Comparison of ENCODE assay signal across 18 cellular contexts in the genomic region with DNA sequence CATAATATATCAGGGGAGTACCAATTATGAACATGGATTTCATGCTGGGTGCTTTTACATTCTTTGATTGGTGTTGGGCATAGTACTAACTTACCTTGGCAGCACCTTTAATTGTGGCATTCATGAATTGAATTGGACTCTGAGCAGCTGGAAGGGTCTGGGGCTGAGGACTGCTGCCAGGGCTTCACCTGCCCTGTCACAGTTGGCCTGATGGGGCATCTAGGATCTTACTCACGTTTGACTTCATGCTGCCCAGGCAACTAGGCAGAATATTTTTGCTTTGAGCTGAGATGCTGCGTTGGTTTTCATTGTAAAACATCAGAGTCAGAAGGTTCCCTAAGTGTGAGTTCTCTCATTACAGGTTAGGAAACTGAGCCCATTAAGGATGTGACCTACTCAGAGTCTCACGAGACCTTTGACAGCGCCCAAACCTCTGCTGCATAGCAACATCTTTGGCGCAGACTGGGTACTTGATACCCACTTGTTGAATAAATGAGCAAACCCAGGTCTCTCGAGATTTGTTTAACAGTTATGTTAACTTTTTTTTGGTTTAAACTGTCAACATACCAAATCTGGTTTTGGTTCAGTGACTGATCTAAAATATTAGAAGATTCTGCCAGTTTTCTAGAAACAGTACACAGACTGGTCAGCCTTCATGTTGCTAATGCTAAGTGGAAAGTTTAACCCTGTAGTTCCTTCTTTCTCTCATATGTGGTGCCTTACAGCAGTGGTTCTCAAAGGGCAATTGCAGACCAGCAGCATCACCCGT.
DNase-seq lines count a peak whose midpoint lies in the region; ATAC-seq, FAIRE-seq and TF ChIP-seq lines count a peak whose summit lies in the region.
"Had no signal": no experiment of that assay in that cellular context is flagged by ENCODE, and none has a peak within 500 bp of the region (broad histone marks: within the 10 kb centered on the region; RNA-seq: fewer than 3 reads in every experiment).

No MANE protein-coding gene starts in this region.

- no peaks in the 10 kb centered on the region for H3K9me3 Mint-ChIP-seq in osteocyte (ENCODE audit: unreplicated experiment)
- H3K9me3 Mint-ChIP-seq: activated CD8-positive, alpha-beta T cell treated with anti-CD3 and anti-CD28 coated beads for 36 hours; activated T-helper 2 cell treated with anti-CD3 and anti-CD28 coated beads, Interferon-gamma antibody, Interleukin-2, Interleukin-4, amounts not matched to agents 10 μg/mL and 5 μg/mL and 100 μg/mL, durations not matched to agents 14 hours and 24 hours and 36 hours; nephron progenitor cell; type B pancreatic cell had no signal

- no peaks in the 10 kb centered on the region for H3K27me3 ChIP-seq in BLaER1 treated with 17β-estradiol and CSF1 and Interleukin-3, amounts not matched to agents 10 nM and 100 nM
- no peaks in the 10 kb centered on the region for H3K27me3 ChIP-seq in endothelial cell of umbilical vein (ENCODE audit: control insufficient read depth in 2 of 2, insufficient read depth in 2 of 2, low read length in 2 of 2)
- H3K27me3 ChIP-seq: hepatocyte had no signal

- TF ChIP-seq CTCF in endothelial cell of umbilical vein (IDR thresholded peaks at IDR 0.05; ENCODE audit: extremely low read depth in 1 of 2, insufficient read depth in 1 of 2, low read depth in 1 of 2, low read length in 2 of 2) (no peak), osteocyte (IDR thresholded peaks at IDR 0.05) (no peak)

- ATAC-seq in GM19351 (IDR thresholded peaks at IDR 0.05; ENCODE audit: unreplicated experiment) (no peak), HG02938 (IDR thresholded peaks at IDR 0.05; ENCODE audit: unreplicated experiment) (no peak)
- ATAC-seq: activated CD8-positive, alpha-beta T cell treated with anti-CD3 and anti-CD28 coated beads for 36 hours; Panc1 had no signal

- H3K36me3 ChIP-seq in BLaER1 treated with 17β-estradiol and CSF1 and Interleukin-3, amounts not matched to agents 10 nM and 100 nM = peaks cover 0 to 84% (median 12%) of the 10 kb centered on the region in 11 experiments; a peak in 12 of 22 replicates
- no peaks in the 10 kb centered on the region for H3K36me3 ChIP-seq in endothelial cell of umbilical vein (ENCODE audit: control insufficient read depth in 2 of 2, extremely low read depth in 1 of 2, insufficient read depth in 2 of 2, low read length in 2 of 2)

- H3K9me1 ChIP-seq in endothelial cell of umbilical vein (replicated peaks; ENCODE audit: control insufficient read depth, extremely low read depth, insufficient read depth, low read length) = no peaks in the 10 kb centered on the region

- no peaks in the 10 kb centered on the region for H3K27me3 Mint-ChIP-seq in osteocyte (ENCODE audit: unreplicated experiment)
- H3K27me3 Mint-ChIP-seq: activated CD8-positive, alpha-beta T cell treated with anti-CD3 and anti-CD28 coated beads for 36 hours; type B pancreatic cell had no signal

- no peaks in the 10 kb centered on the region for H3K79me2 ChIP-seq in endothelial cell of umbilical vein (ENCODE audit: control insufficient read depth, insufficient read depth, low read length)

- FAIRE-seq in GM12891 (lab: Jason Lieb, UNC) (peak; percentile 9), endothelial cell of umbilical vein (lab: Jason Lieb, UNC) (peak; percentile 55)

- CTCF ChIA-PET in endothelial cell of umbilical vein (lab: Charles Lee) = interaction anchor here (1.1 kb wide), 1 partner anchor 8 kb away, joined by 3 read pairs; no protein-coding TSS in a partner anchor

- no peak for DNase-seq in GM12891 (ENCODE audit: insufficient read length, low spot score)
- DNase-seq in endothelial cell of umbilical vein (ENCODE audit: low read depth, low spot score) = no peak
- no peak for DNase-seq in osteocyte (ENCODE audit: extremely low spot score, unreplicated experiment)
- no peak for DNase-seq in NAMALWA (ENCODE audit: low spot score)
- DNase-seq in effector CD4-positive, alpha-beta T cell = no peak
- DNase-seq: activated CD8-positive, alpha-beta T cell treated with anti-CD3 and anti-CD28 coated beads for 36 hours; DMS 273 treated with DMSO at 0.1 percent for 48 hours; H7; NCI-H524 treated with DMSO at 0.1 percent for 48 hours; nephron progenitor cell; stimulated activated CD8-positive, alpha-beta memory T cell treated with anti-CD3 and anti-CD28 coated beads, Interleukin-4, amount 100 ng/mL, for 48 hours had no signal

- POLR2A ChIA-PET in endothelial cell of umbilical vein (lab: Charles Lee) = no interaction called here

- H3K4me1 Mint-ChIP-seq in osteocyte (ENCODE audit: unreplicated experiment) = peaks cover 34% of the 10 kb centered on the region

- no peak overlapping the region for H3K4me3 Mint-ChIP-seq in osteocyte (ENCODE audit: unreplicated experiment)
- H3K4me3 Mint-ChIP-seq: activated CD8-positive, alpha-beta T cell treated with anti-CD3 and anti-CD28 coated beads for 36 hours; nephron progenitor cell; type B pancreatic cell had no signal

- H3K36me3 Mint-ChIP-seq in osteocyte (ENCODE audit: unreplicated experiment) = peaks cover 7% of the 10 kb centered on the region

- no peaks in the 10 kb centered on the region for H3K9me3 ChIP-seq in BLaER1 treated with 17β-estradiol and CSF1 and Interleukin-3, amounts not matched to agents 10 nM and 100 nM (replicated peaks in 1 of 11)
- H3K9me3 ChIP-seq in endothelial cell of umbilical vein (replicated peaks; ENCODE audit: control insufficient read depth, insufficient read depth, low read length) = no peaks in the 10 kb centered on the region

- no TSS peak for BruUV-seq in endothelial cell of umbilical vein (replicated peaks; lab: Mats Ljungman, UMichigan)

- intact Hi-C loops in endothelial cell of umbilical vein (cut with micrococcal nuclease) = no loop called here

- no peak overlapping the region for H2AFZ ChIP-seq in endothelial cell of umbilical vein (ENCODE audit: low read depth, low read length)
- H2AFZ ChIP-seq: hepatocyte had no signal

- H3K27ac ChIP-seq in BLaER1 treated with 17β-estradiol and CSF1 and Interleukin-3, amounts not matched to agents 10 nM and 100 nM = peak overlapping the region in 8 of 11 experiments; percentile 37 to 66 (median 51); a peak in 15 of 22 replicates
- H3K27ac ChIP-seq in endothelial cell of umbilical vein (ENCODE audit: insufficient read depth, low read depth, low read length) = peak overlapping the region; percentile 54
- H3K27ac ChIP-seq: hepatocyte had no signal

- H4K20me1 ChIP-seq in BLaER1 treated with 17β-estradiol and CSF1 and Interleukin-3, amounts not matched to agents 10 nM and 100 nM = peaks cover 0 to 64% (median 0%) of the 10 kb centered on the region in 11 experiments; a peak in 4 of 22 replicates
- no peaks in the 10 kb centered on the region for H4K20me1 ChIP-seq in endothelial cell of umbilical vein (replicated peaks; ENCODE audit: control insufficient read depth, extremely low read depth, insufficient read depth, low read length)

- peak overlapping the region; percentile 61 to 83 (median 77) for H3K4me2 ChIP-seq in BLaER1 treated with 17β-estradiol and CSF1 and Interleukin-3, amounts not matched to agents 10 nM and 100 nM
- H3K4me2 ChIP-seq in endothelial cell of umbilical vein (ENCODE audit: insufficient read depth, low read length) = peak overlapping the region; percentile 60
- H3K4me2 ChIP-seq: hepatocyte had no signal

- dilution Hi-C loops in endothelial cell of umbilical vein (cut with MboI; ENCODE audit: extremely low pct_ligation_motif_present, low sequenced_read_pairs) = no loop called here

- H3K4me3 ChIP-seq in BLaER1 treated with 17β-estradiol and CSF1 and Interleukin-3, amounts not matched to agents 10 nM and 100 nM = no peak overlapping the region
- H3K4me3 ChIP-seq in endothelial cell of umbilical vein (replicated peaks in 1 of 3; ENCODE audit: insufficient read depth in 1 of 3, low read depth in 1 of 3, low read length in 3 of 3) = no peak overlapping the region
- H3K4me3 ChIP-seq: hepatocyte had no signal

- H3K9ac ChIP-seq in BLaER1 treated with 17β-estradiol and CSF1 and Interleukin-3, amounts not matched to agents 10 nM and 100 nM = 0 out of 22 replicates have a peak overlapping the region, but pooled peaks of 1 of the 11 experiments have one; percentile 6
- no peak overlapping the region for H3K9ac ChIP-seq in endothelial cell of umbilical vein (replicated peaks; ENCODE audit: extremely low read depth, insufficient read depth, low read length)

- peak overlapping the region; percentile 35 for H3K27ac Mint-ChIP-seq in osteocyte (ENCODE audit: unreplicated experiment)
- H3K27ac Mint-ChIP-seq: activated CD8-positive, alpha-beta T cell treated with anti-CD3 and anti-CD28 coated beads for 36 hours; activated T-helper 2 cell treated with anti-CD3 and anti-CD28 coated beads, Interferon-gamma antibody, Interleukin-2, Interleukin-4, amounts not matched to agents 10 μg/mL and 5 μg/mL and 100 μg/mL, durations not matched to agents 14 hours and 24 hours and 36 hours; nephron progenitor cell had no signal

- H3K4me1 ChIP-seq in BLaER1 treated with 17β-estradiol and CSF1 and Interleukin-3, amounts not matched to agents 10 nM and 100 nM = peaks cover 34 to 66% (median 48%) of the 10 kb centered on the region in 10 experiments
- peaks cover 26% of the 10 kb centered on the region for H3K4me1 ChIP-seq in endothelial cell of umbilical vein (ENCODE audit: control insufficient read depth, extremely low read depth, insufficient read depth, low read length)

- TF ChIP-seq POLR2A in GM12891 (IDR thresholded peaks at IDR 0.05; ENCODE audit: low read depth, low read length) (no peak), endothelial cell of umbilical vein (IDR thresholded peaks at IDR 0.05; ENCODE audit: low read depth, low read length) (no peak)

TF ChIP-seq in GM12891, 5 proteins besides CTCF, POLR2A, EP300 and RAD21:
- TF ChIP-seq PAX5 (IDR thresholded peaks at IDR 0.05; ENCODE audit: insufficient read depth, low read length, severe bottlenecking) = no peak
- TF ChIP-seq TAF1 (IDR thresholded peaks at IDR 0.05; ENCODE audit: low read depth, low read length) = no peak
- no peak for TF ChIP-seq POU2F2 (IDR thresholded peaks at IDR 0.05; ENCODE audit: low read depth, low read length)
- TF ChIP-seq SPI1 (IDR thresholded peaks at IDR 0.05; ENCODE audit: low read depth, low read length) = no peak

TF ChIP-seq in endothelial cell of umbilical vein, 7 proteins besides CTCF, POLR2A, EP300 and RAD21 (continues in another document):
- TF ChIP-seq, protein P1, sequence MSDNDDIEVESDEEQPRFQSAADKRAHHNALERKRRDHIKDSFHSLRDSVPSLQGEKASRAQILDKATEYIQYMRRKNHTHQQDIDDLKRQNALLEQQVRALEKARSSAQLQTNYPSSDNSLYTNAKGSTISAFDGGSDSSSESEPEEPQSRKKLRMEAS (IDR thresholded peaks at IDR 0.05; ENCODE audit: insufficient read depth, insufficient read length) = no peak
- no peak for TF ChIP-seq MYC (IDR thresholded peaks at IDR 0.05; ENCODE audit: low read depth, low read length)
- no peak for TF ChIP-seq POLR2AphosphoS5 (IDR thresholded peaks at IDR 0.05; ENCODE audit: insufficient read depth, low read depth, low read length)
- no peak for TF ChIP-seq GATA2 (IDR thresholded peaks at IDR 0.05; ENCODE audit: insufficient read depth, insufficient read length, low read depth, low read length)
- no peak for TF ChIP-seq EZH2 (IDR thresholded peaks at IDR 0.05; ENCODE audit: borderline replicate concordance, low read depth, low read length, severe bottlenecking)
- no peak for TF ChIP-seq FOS (IDR thresholded peaks at IDR 0.05; ENCODE audit: borderline replicate concordance, insufficient read depth, low read length)
